Comparison of ENCODE assay signal across 6 cellular contexts in the genomic region with DNA sequence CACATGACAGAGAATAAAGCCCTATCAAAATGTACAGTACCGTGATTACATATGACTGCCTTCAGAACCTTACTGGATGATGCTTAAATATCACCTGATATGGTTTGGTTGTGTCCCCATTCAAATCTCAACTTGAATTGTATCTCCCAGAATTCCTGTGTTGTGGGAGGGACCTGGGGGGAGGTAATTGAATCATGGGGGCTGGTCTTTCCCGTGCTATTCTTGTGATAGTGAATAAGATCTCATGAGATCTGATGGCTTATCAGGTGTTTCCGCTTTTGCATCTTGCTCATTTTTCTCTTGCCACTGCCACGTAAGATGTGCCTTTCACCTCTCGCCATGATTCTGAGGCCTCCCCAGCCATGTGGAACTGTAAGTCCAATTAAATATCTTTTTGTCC.
DNase-seq lines count a peak whose midpoint lies in the region; ATAC-seq, FAIRE-seq and TF ChIP-seq lines count a peak whose summit lies in the region.
"Not testable (repeated sequence)": the region's sequence is repeated elsewhere in the genome, so short reads cannot be mapped to it uniquely, and the experiment has no call there.

No MANE protein-coding gene starts in this region.

- peaks cover 68% of the 10 kb centered on the region for H3K4me1 Mint-ChIP-seq in chondrocyte (ENCODE audit: low read depth)

- H3K36me3 Mint-ChIP-seq in chondrocyte (ENCODE audit: low read depth): not testable (repeated sequence)

- not testable (repeated sequence) for H3K79me2 ChIP-seq in DOHH2 (ENCODE audit: control insufficient read depth, low read length)
- peaks cover 28% of the 10 kb centered on the region for H3K79me2 ChIP-seq in Karpas-422 (ENCODE audit: low read length)

- not testable (repeated sequence) for TF ChIP-seq RAD21 in A549 (conservative IDR thresholded peaks at IDR 0.05 in 1 of 2, IDR thresholded peaks at IDR 0.05 in 1 of 2)

- intact Hi-C loops in Panc1 (cut with micrococcal nuclease; ENCODE audit: unreplicated experiment): not testable (repeated sequence)

- not testable (repeated sequence) for H3K4me3 Mint-ChIP-seq in chondrocyte (ENCODE audit: unreplicated experiment)

- H3K36me3 ChIP-seq in DOHH2 (ENCODE audit: control insufficient read depth, low read length); Panc1 (ENCODE audit: control insufficient read depth, insufficient read depth, low read length); subcutaneous abdominal adipose tissue (ENCODE audit: control insufficient read depth in 5 of 5, insufficient read depth in 5 of 5, low read length in 5 of 5): not testable (repeated sequence)
- H3K36me3 ChIP-seq in Karpas-422 (ENCODE audit: insufficient read depth, low read length): peaks cover 34% of the 10 kb centered on the region

- not testable (repeated sequence) for DNase-seq in A549 (ENCODE audit: low read depth in 1 of 2, low spot score in 1 of 2); Panc1 (ENCODE audit: low read depth, low spot score); chondrocyte (ENCODE audit: low spot score)
- peak; percentile 93 for DNase-seq in Karpas-422

- H3K9me3 Mint-ChIP-seq in chondrocyte (ENCODE audit: low read depth): peaks cover 10% of the 10 kb centered on the region

- not testable (repeated sequence) for FAIRE-seq in A549 (lab: Jason Lieb, UNC)

- not testable (repeated sequence) for TF ChIP-seq POLR2A in A549 (IDR thresholded peaks at IDR 0.05; ENCODE audit: low read length)

- 56% methylated on average over 5 of the region's 5 CpGs for WGBS in A549 (ENCODE audit: missing lambda C conversion rate)

- not testable (repeated sequence) for H3K27me3 Mint-ChIP-seq in chondrocyte (ENCODE audit: low read depth)

- H3K4me1 ChIP-seq in A549 (peaks cover 22% of the 10 kb centered on the region), DOHH2 (ENCODE audit: control insufficient read depth, low read length) (peaks cover 37% of the 10 kb centered on the region), Karpas-422 (ENCODE audit: low read length) (peaks cover 68% of the 10 kb centered on the region), subcutaneous abdominal adipose tissue (ENCODE audit: control insufficient read depth in 5 of 5, insufficient read depth in 5 of 5, low read length in 5 of 5) (peaks cover 0 to 27% (median 18%) of the 10 kb centered on the region in 5 donors)
- H3K4me1 ChIP-seq in Panc1 (ENCODE audit: control insufficient read depth, insufficient read depth, low read length): not testable (repeated sequence)

- POLR2A ChIA-PET in A549 (lab: Yijun Ruan, JAX); Panc1 (lab: Charles Lee): not testable (repeated sequence)

- not testable (repeated sequence) for BruUV-seq in Panc1 (replicated peaks; lab: Mats Ljungman, UMichigan)

- CTCF ChIA-PET in A549 (lab: Yijun Ruan, JAX); Panc1 (lab: Charles Lee): not testable (repeated sequence)

- H3K27ac ChIP-seq in A549 (peak overlapping the region; percentile 19 to 68; a peak in 4 of 6 replicates), Karpas-422 (ENCODE audit: low read length) (peak overlapping the region; percentile 98), Panc1 (ENCODE audit: low read length) (peak overlapping the region; percentile 100), subcutaneous abdominal adipose tissue (ENCODE audit: low read depth, low read length) (peak overlapping the region; percentile 30)
- not testable (repeated sequence) for H3K27ac ChIP-seq in DOHH2 (ENCODE audit: low read depth, low read length)

- not testable (repeated sequence) for H3F3A ChIP-seq in DOHH2 (ENCODE audit: control insufficient read depth, insufficient read depth)

- H3K27ac Mint-ChIP-seq in chondrocyte (ENCODE audit: unreplicated experiment): peak overlapping the region; percentile 32

- peak overlapping the region; percentile 73 for H3K9ac ChIP-seq in Karpas-422 (ENCODE audit: low read length)
- H3K9ac ChIP-seq in subcutaneous abdominal adipose tissue (ENCODE audit: low read length in 5 of 5): not testable (repeated sequence)

- not testable (repeated sequence) for TF ChIP-seq CTCF in A549 (IDR thresholded peaks at IDR 0.05); DOHH2 (IDR thresholded peaks at IDR 0.05; ENCODE audit: low read depth, low read length, poor library complexity, severe bottlenecking); Panc1 (IDR thresholded peaks at IDR 0.05); chondrocyte (IDR thresholded peaks at IDR 0.05)

- H3K4me2 ChIP-seq in A549: not testable (repeated sequence)
- H3K4me2 ChIP-seq in DOHH2 (ENCODE audit: low read length): peak overlapping the region; percentile 44; the same call in 1 of the 2 replicates
- H3K4me2 ChIP-seq in Karpas-422 (ENCODE audit: low read depth, low read length, poor library complexity, severe bottlenecking): peak overlapping the region; percentile 82

- H2AFZ ChIP-seq in Karpas-422 (ENCODE audit: low read length): not testable (repeated sequence)

- in situ Hi-C loops in Panc1 (cut with HindIII; ENCODE audit: low pct_unique_long_range_greater_than_20kb, low sequenced_read_pairs): not testable (repeated sequence)

- not testable (repeated sequence) for H4K20me1 ChIP-seq in DOHH2 (ENCODE audit: control insufficient read depth, insufficient read depth, low read depth, low read length); Karpas-422 (ENCODE audit: insufficient read depth, low read depth, low read length)

- not testable (repeated sequence) for ATAC-seq in A549, Panc1

- H3K27me3 ChIP-seq in DOHH2 (ENCODE audit: control insufficient read depth, low read length); Karpas-422 (ENCODE audit: low read length); Panc1 (ENCODE audit: control insufficient read depth, insufficient read depth, low read length); subcutaneous abdominal adipose tissue (ENCODE audit: control insufficient read depth in 5 of 5, insufficient read depth in 4 of 5, low read length in 5 of 5): not testable (repeated sequence)

- H3K9me3 ChIP-seq in A549; DOHH2 (ENCODE audit: control insufficient read depth, insufficient read depth, low read length); Karpas-422 (ENCODE audit: low read length); subcutaneous abdominal adipose tissue (ENCODE audit: control insufficient read depth in 5 of 5, low read length in 5 of 5): not testable (repeated sequence)
- H3K9me3 ChIP-seq in Panc1 (ENCODE audit: control insufficient read depth, insufficient read depth, low read depth, low read length): peaks cover 26% of the 10 kb centered on the region; the same call in 1 of the 2 replicates

- not testable (repeated sequence) for H3K4me3 ChIP-seq in A549; DOHH2 (ENCODE audit: low read length); Panc1 (ENCODE audit: low read depth in 2 of 2, low read length in 2 of 2); subcutaneous abdominal adipose tissue (ENCODE audit: low read depth in 1 of 5, low read length in 5 of 5)
- H3K4me3 ChIP-seq in Karpas-422 (ENCODE audit: low read length): peak overlapping the region; percentile 71

- H3K9me2 ChIP-seq in DOHH2 (replicated peaks; ENCODE audit: control insufficient read depth, low read length); Karpas-422 (replicated peaks; ENCODE audit: insufficient read depth, low read length): not testable (repeated sequence)

- TF ChIP-seq EP300 in A549 (IDR thresholded peaks at IDR 0.05): not testable (repeated sequence)
